8 cellular contexts compared by ENCODE assay signal in genomic region chr19:17855333-17856152, GRCh38. TPM values are rescaled to one million over a fixed set of nuclear protein-coding genes. Genes with fewer than 3 reads are reported as not detected.
A peak's percentile ranks its signal among the peaks of the same experiment; 100 is the strongest.
DNase-seq lines count a peak whose midpoint lies in the region; ATAC-seq, FAIRE-seq and TF ChIP-seq lines count a peak whose summit lies in the region.

No MANE protein-coding gene starts in this region.

- FAIRE-seq in HTR-8/SVneo (lab: Jason Lieb, UNC): peak; percentile 55

- CTCF ChIA-PET in CD8-positive, alpha-beta T cell (lab: Charles Lee): interaction anchor here (0.6 to 9.1 kb wide), 35 partner anchors 10 to 282 kb away, joined by 3 to 107 read pairs (median 4); partner anchors contain the start of genes CCDC124 and MAP1S
- CTCF ChIA-PET in naive thymus-derived CD4-positive, alpha-beta T cell (lab: Charles Lee): interaction anchor here (0.6 to 7.1 kb wide), 24 partner anchors 10 to 235 kb away, joined by 3 to 124 read pairs (median 3); partner anchors contain the start of genes B3GNT3, CCDC124 and SLC5A5

- no peak overlapping the region for H3K27ac ChIP-seq in CD8-positive, alpha-beta T cell (ENCODE audit: low read depth, low read length)
- H3K27ac ChIP-seq in naive thymus-derived CD4-positive, alpha-beta T cell (ENCODE audit: low read depth, low read length): no peak overlapping the region

- no peaks in the 10 kb centered on the region for H3K9me3 ChIP-seq in CD8-positive, alpha-beta T cell (ENCODE audit: low read length)
- no peaks in the 10 kb centered on the region for H3K9me3 ChIP-seq in naive thymus-derived CD4-positive, alpha-beta T cell (ENCODE audit: control insufficient read depth in 2 of 3, low read length in 3 of 3)

- peaks cover 30% of the 10 kb centered on the region for H3K4me1 Mint-ChIP-seq in CD8-positive, alpha-beta T cell (ENCODE audit: low read depth)
- peaks cover 20 to 35% (median 32%) of the 10 kb centered on the region in 7 donors for H3K4me1 Mint-ChIP-seq in naive thymus-derived CD4-positive, alpha-beta T cell
- peaks cover 28% of the 10 kb centered on the region for H3K4me1 Mint-ChIP-seq in stimulated activated memory B cell treated with anti-CD40 and anti-IgM and Interleukin-4, amounts not matched to agents 10 μg/mL and 1 μg/mL and 100 μg/mL, for 72 hours

- no peak overlapping the region for H3K4me3 ChIP-seq in CD8-positive, alpha-beta T cell (ENCODE audit: low read depth, low read length)
- no peak overlapping the region for H3K4me3 ChIP-seq in naive thymus-derived CD4-positive, alpha-beta T cell (ENCODE audit: low read length)

- peak; percentile 83 to 97 (median 93) for DNase-seq in CD8-positive, alpha-beta T cell
- DNase-seq in HTR-8/SVneo (ENCODE audit: insufficient read length, low spot score) (peak; percentile 90), OCI-M1 (lab: John Stamatoyannopoulos, UW) (peak; percentile 90), activated T-cell treated with anti-CD3 and anti-CD28 coated beads for 1 hour (ENCODE audit: low read depth) (peak; percentile 91), erythroblast (lab: John Stamatoyannopoulos, UW) (peak; percentile 75 to 88)
- DNase-seq in naive thymus-derived CD4-positive, alpha-beta T cell: peak; percentile 68 to 95 (median 84)

- no peaks in the 10 kb centered on the region for H3K27me3 Mint-ChIP-seq in CD8-positive, alpha-beta T cell (ENCODE audit: low read depth)
- peaks cover 0 to 5% (median 0%) of the 10 kb centered on the region in 5 donors for H3K27me3 Mint-ChIP-seq in naive thymus-derived CD4-positive, alpha-beta T cell
- no peaks in the 10 kb centered on the region for H3K27me3 Mint-ChIP-seq in stimulated activated memory B cell treated with anti-CD40 and anti-IgM and Interleukin-4, amounts not matched to agents 10 μg/mL and 1 μg/mL and 100 μg/mL, for 72 hours

- no peaks in the 10 kb centered on the region for H3K27me3 ChIP-seq in CD8-positive, alpha-beta T cell (ENCODE audit: insufficient read depth, low read length)
- H3K27me3 ChIP-seq in naive thymus-derived CD4-positive, alpha-beta T cell (ENCODE audit: control insufficient read depth in 2 of 2, insufficient read depth in 2 of 2, low read length in 2 of 2): no peaks in the 10 kb centered on the region

- ATAC-seq in CD8-positive, alpha-beta T cell: peak; percentile 11
- peak; percentile 44 for ATAC-seq in naive thymus-derived CD4-positive, alpha-beta T cell
- peak; percentile 56 for ATAC-seq in stimulated activated memory B cell treated with anti-CD40 and anti-IgM and Interleukin-4, amounts not matched to agents 10 μg/mL and 1 μg/mL and 100 μg/mL, for 72 hours
- no peak for ATAC-seq in GM21447 (IDR thresholded peaks at IDR 0.05; ENCODE audit: unreplicated experiment)

- no peaks in the 10 kb centered on the region for H3K36me3 ChIP-seq in CD8-positive, alpha-beta T cell (ENCODE audit: insufficient read depth, low read length)
- peaks cover 0 to 7% (median 0%) of the 10 kb centered on the region in 3 experiments for H3K36me3 ChIP-seq in naive thymus-derived CD4-positive, alpha-beta T cell (ENCODE audit: control insufficient read depth in 2 of 3, insufficient read depth in 3 of 3, low read length in 3 of 3)

- no peak overlapping the region for H3K27ac Mint-ChIP-seq in CD8-positive, alpha-beta T cell
- peak overlapping the region in 8 of 9 donors; percentile 41 to 81 (median 66) for H3K27ac Mint-ChIP-seq in naive thymus-derived CD4-positive, alpha-beta T cell
- peak overlapping the region; percentile 36 for H3K27ac Mint-ChIP-seq in stimulated activated memory B cell treated with anti-CD40 and anti-IgM and Interleukin-4, amounts not matched to agents 10 μg/mL and 1 μg/mL and 100 μg/mL, for 72 hours

- peaks cover 8% of the 10 kb centered on the region for H3K36me3 Mint-ChIP-seq in CD8-positive, alpha-beta T cell
- peaks cover 0 to 15% (median 5%) of the 10 kb centered on the region in 5 donors for H3K36me3 Mint-ChIP-seq in naive thymus-derived CD4-positive, alpha-beta T cell
- peaks cover 8% of the 10 kb centered on the region for H3K36me3 Mint-ChIP-seq in stimulated activated memory B cell treated with anti-CD40 and anti-IgM and Interleukin-4, amounts not matched to agents 10 μg/mL and 1 μg/mL and 100 μg/mL, for 72 hours

- no peak for TF ChIP-seq POLR2A in erythroblast (IDR thresholded peaks at IDR 0.05; ENCODE audit: low read length)

- intact Hi-C loops in CD8-positive, alpha-beta T cell (cut with DNase I, micrococcal nuclease): loop anchor here (1.0 to 5.0 kb wide), 8 partner anchors 71 to 414 kb away; no protein-coding TSS in a partner anchor
- intact Hi-C loops in naive thymus-derived CD4-positive, alpha-beta T cell (cut with micrococcal nuclease): loop anchor here (1.0 to 10.0 kb wide), 11 partner anchors 71 to 461 kb away; partner anchors contain the start of genes CCDC194 (in 1 of the 2), MAP1S (in 1 of the 2) and SLC27A1 (in 1 of the 2)

- peaks cover 19% of the 10 kb centered on the region for H3K4me1 ChIP-seq in CD8-positive, alpha-beta T cell (ENCODE audit: insufficient read depth, low read length)
- peaks cover 9 to 12% of the 10 kb centered on the region in 2 donors for H3K4me1 ChIP-seq in naive thymus-derived CD4-positive, alpha-beta T cell (ENCODE audit: control insufficient read depth in 2 of 2, insufficient read depth in 2 of 2, low read length in 2 of 2)

- TF ChIP-seq CTCF in CD8-positive, alpha-beta T cell (IDR thresholded peaks at IDR 0.05): peak; percentile 95

- no peaks in the 10 kb centered on the region for H3K9me3 Mint-ChIP-seq in CD8-positive, alpha-beta T cell
- H3K9me3 Mint-ChIP-seq in naive thymus-derived CD4-positive, alpha-beta T cell: peaks cover 0 to 7% (median 0%) of the 10 kb centered on the region in 11 donors
- H3K9me3 Mint-ChIP-seq in stimulated activated memory B cell treated with anti-CD40 and anti-IgM and Interleukin-4, amounts not matched to agents 10 μg/mL and 1 μg/mL and 100 μg/mL, for 72 hours: no peaks in the 10 kb centered on the region

- H3K4me3 Mint-ChIP-seq in CD8-positive, alpha-beta T cell: no peak overlapping the region
- H3K4me3 Mint-ChIP-seq in naive thymus-derived CD4-positive, alpha-beta T cell: peak overlapping the region in 1 of 10 donors; percentile 10
- no peak overlapping the region for H3K4me3 Mint-ChIP-seq in stimulated activated memory B cell treated with anti-CD40 and anti-IgM and Interleukin-4, amounts not matched to agents 10 μg/mL and 1 μg/mL and 100 μg/mL, for 72 hours

- POLR2A ChIA-PET in CD8-positive, alpha-beta T cell (lab: Charles Lee): interaction anchor here (2.2 kb wide), 1 partner anchor 150 kb away, joined by 8 read pairs; no protein-coding TSS in a partner anchor
- POLR2A ChIA-PET in naive thymus-derived CD4-positive, alpha-beta T cell (lab: Charles Lee): interaction anchor here (0.6 to 1.5 kb wide), 4 partner anchors 9 to 78 kb away, joined by 3 to 7 read pairs (median 4); partner anchors contain the start of gene CCDC124

RNA-seq across cellular contexts. Expression of gene RPL18A, which starts 4.2 kb away (rescaled TPM):
- 1,000 to 10,000 TPM; 3,915 to 3,952 TPM for total RNA-seq in CD8-positive, alpha-beta T cell
- total RNA-seq in naive thymus-derived CD4-positive, alpha-beta T cell: 1,000 to 10,000 TPM; 2,413 to 3,932 (median 3,224) TPM
- 1,000 to 10,000 TPM; 4,242 to 4,833 TPM for polyA plus RNA-seq in naive thymus-derived CD4-positive, alpha-beta T cell

RNA-seq across cellular contexts. Expression of gene JAK3, which starts 7.8 kb away (rescaled TPM):
- total RNA-seq in CD8-positive, alpha-beta T cell: 100 to 1,000 TPM; 113 to 119 TPM
- total RNA-seq in naive thymus-derived CD4-positive, alpha-beta T cell: 100 to 1,000 TPM; 154 to 296 (median 202) TPM
- 100 to 1,000 TPM; 125 to 153 TPM for polyA plus RNA-seq in naive thymus-derived CD4-positive, alpha-beta T cell

RNA-seq across cellular contexts. Expression of gene SLC5A5, which starts 16.2 kb away (rescaled TPM):
- 1 to 10 TPM; 1.2 to 1.3 TPM for total RNA-seq in CD8-positive, alpha-beta T cell
- total RNA-seq in naive thymus-derived CD4-positive, alpha-beta T cell: 1 to 10 TPM; 1.2 to 4.1 (median 3.6) TPM
- 1 to 10 TPM; 2.0 to 2.9 TPM for polyA plus RNA-seq in naive thymus-derived CD4-positive, alpha-beta T cell

RNA-seq across cellular contexts. Expression of gene INSL3, which starts 34.2 kb away (rescaled TPM):
- 1 to 10 TPM; 6.1 to 7.6 TPM for total RNA-seq in CD8-positive, alpha-beta T cell
- 10 to 100 TPM in 1 of 5 experiments, 1 to 10 TPM in 4; 5.5 to 11.1 (median 8.2) TPM for total RNA-seq in naive thymus-derived CD4-positive, alpha-beta T cell
- polyA plus RNA-seq in naive thymus-derived CD4-positive, alpha-beta T cell: 1 to 10 TPM; 2.0 to 6.0 TPM
